In the genomic region with DNA sequence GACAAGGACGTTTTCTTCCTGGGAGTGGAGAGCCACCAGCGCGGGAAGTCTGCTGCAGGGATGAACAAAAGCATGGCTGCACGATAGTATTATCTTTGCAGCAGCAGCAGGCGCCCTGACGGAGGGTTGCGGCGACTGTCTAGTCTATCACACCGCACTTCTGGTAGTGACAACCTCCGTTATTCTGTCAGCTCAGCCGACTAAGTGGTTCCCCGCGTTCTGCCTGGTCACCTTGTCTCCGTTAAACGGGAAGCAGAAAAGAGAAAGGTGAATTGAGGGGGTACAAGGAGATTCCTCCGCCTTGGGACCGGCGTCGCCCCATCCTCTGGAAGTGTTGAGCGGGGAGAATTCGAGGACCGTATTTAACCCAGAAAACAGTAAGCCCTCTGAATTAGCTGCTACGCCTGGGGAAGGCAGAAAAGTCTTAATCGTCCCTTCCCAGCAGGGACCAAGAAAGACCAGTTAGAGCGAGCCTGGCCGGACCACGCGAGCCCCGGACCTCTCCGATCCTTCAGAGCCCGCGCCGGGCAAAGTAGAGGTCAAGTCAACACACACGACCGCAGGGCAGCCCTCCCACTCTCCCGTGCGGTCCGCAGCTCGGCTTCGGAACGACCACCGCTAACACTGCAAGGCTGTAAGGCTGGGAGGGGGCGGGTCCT, we compare ENCODE assay signal across 8 cellular contexts. TPM values are rescaled to one million over a fixed set of nuclear protein-coding genes. Genes with fewer than 3 reads are reported as not detected.
DNase-seq lines count a peak whose midpoint lies in the region; ATAC-seq and TF ChIP-seq lines count a peak whose summit lies in the region.

No MANE protein-coding gene starts in this region.

- peaks cover 16% of the 10 kb centered on the region for H3K4me1 ChIP-seq in mononuclear cell (ENCODE audit: insufficient read depth, low read length)

- peak overlapping the region; percentile 89 for H3K27ac Mint-ChIP-seq in stimulated activated naive B cell treated with anti-CD40 and anti-IgM and Interleukin-4, amounts not matched to agents 10 μg/mL and 1 μg/mL and 100 μg/mL, for 72 hours

- H3K36me3 Mint-ChIP-seq in stimulated activated naive B cell treated with anti-CD40 and anti-IgM and Interleukin-4, amounts not matched to agents 10 μg/mL and 1 μg/mL and 100 μg/mL, for 72 hours = no peaks in the 10 kb centered on the region

- ATAC-seq in GM18499 (IDR thresholded peaks at IDR 0.05; ENCODE audit: insufficient read depth, unreplicated experiment) (peak; percentile 7), HG02678 (IDR thresholded peaks at IDR 0.05; ENCODE audit: unreplicated experiment) (peak; percentile 15), esophagus mucosa (no peak)
- peak; percentile 18 to 19 for ATAC-seq in stimulated activated naive B cell treated with anti-CD40 and anti-IgM and Interleukin-4, amounts not matched to agents 10 μg/mL and 1 μg/mL and 100 μg/mL, for 72 hours (replicated peaks)

- H3K9me3 Mint-ChIP-seq in stimulated activated naive B cell treated with anti-CD40 and anti-IgM and Interleukin-4, amounts not matched to agents 10 μg/mL and 1 μg/mL and 100 μg/mL, for 72 hours = no peaks in the 10 kb centered on the region

- H3K9me3 ChIP-seq in WERI-Rb-1 (ENCODE audit: severe bottlenecking) = no peaks in the 10 kb centered on the region
- H3K9me3 ChIP-seq in mononuclear cell (ENCODE audit: low read depth, low read length) = no peaks in the 10 kb centered on the region

- H3K4me3 ChIP-seq in WERI-Rb-1 (ENCODE audit: low read depth, low read length) = peak overlapping the region; percentile 80
- peak overlapping the region; percentile 74 for H3K4me3 ChIP-seq in mononuclear cell (ENCODE audit: low read length)

- H3K27me3 Mint-ChIP-seq in stimulated activated naive B cell treated with anti-CD40 and anti-IgM and Interleukin-4, amounts not matched to agents 10 μg/mL and 1 μg/mL and 100 μg/mL, for 72 hours = peaks cover 10 to 16% of the 10 kb centered on the region in 2 donors

- H3K4me3 Mint-ChIP-seq in stimulated activated naive B cell treated with anti-CD40 and anti-IgM and Interleukin-4, amounts not matched to agents 10 μg/mL and 1 μg/mL and 100 μg/mL, for 72 hours = peak overlapping the region; percentile 86 to 99

- no peak for TF ChIP-seq CTCF in WERI-Rb-1 (IDR thresholded peaks at IDR 0.05; ENCODE audit: low read depth, low read length)

- H3K36me3 ChIP-seq in WERI-Rb-1 = no peaks in the 10 kb centered on the region

- H3K27me3 ChIP-seq in WERI-Rb-1 (ENCODE audit: insufficient read depth, low read depth, severe bottlenecking) (no peaks in the 10 kb centered on the region), mononuclear cell (ENCODE audit: insufficient read depth, low read length) (peaks cover 19% of the 10 kb centered on the region)

- H3K27ac ChIP-seq in WERI-Rb-1 = peak overlapping the region; percentile 88

- peaks cover 12 to 24% of the 10 kb centered on the region in 2 donors for H3K4me1 Mint-ChIP-seq in stimulated activated naive B cell treated with anti-CD40 and anti-IgM and Interleukin-4, amounts not matched to agents 10 μg/mL and 1 μg/mL and 100 μg/mL, for 72 hours

- DNase-seq in NCI-H1417 (lab: John Stamatoyannopoulos, UW) (peak; percentile 74 to 90 (median 85)), WERI-Rb-1 (peak; percentile 66), ecto neural progenitor cell (ENCODE audit: low spot score) (peak; percentile 67)
- no peak for DNase-seq in stimulated activated naive B cell treated with anti-CD40 and anti-IgM and Interleukin-4, amounts not matched to agents 10 μg/mL and 1 μg/mL and 100 μg/mL, for 72 hours

RNA-seq across cellular contexts. Expression of a gene that starts 0.5 kb away (rescaled TPM):
- 5.1 TPM for total RNA-seq in mononuclear cell
- 67.4 TPM for total RNA-seq in esophagus mucosa

Comparison
In these comparisons a context has a peak if more than half of its experiments do, and no peak if none do; other contexts are left out.
1. RNA of a gene that starts 0.5 kb away (total RNA-seq): 67.4 TPM in esophagus mucosa (single experiment); 5.1 TPM in mononuclear cell (single experiment); every median in the first group is over 10 times any median in the second.